ENCODE assay signal across 37 cellular contexts in the genomic region with DNA sequence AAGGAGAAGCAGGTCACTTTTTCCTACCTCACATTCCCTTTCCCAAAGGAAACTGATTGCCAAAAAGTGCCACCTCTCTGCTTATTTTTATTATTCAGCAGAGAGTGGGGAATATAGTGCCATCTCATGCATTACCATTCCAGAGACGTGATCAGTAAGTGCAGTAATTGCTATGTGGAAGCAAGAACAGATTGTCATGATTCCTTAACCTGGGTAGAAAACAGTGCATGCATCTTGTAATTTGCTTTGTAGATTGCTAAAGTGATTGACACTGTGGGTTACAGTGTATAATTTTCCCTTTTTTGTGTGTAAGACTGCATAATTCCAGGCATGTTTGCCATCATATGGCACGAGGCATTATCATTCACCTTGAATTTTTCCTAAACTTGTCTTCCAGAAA.
"Had no signal": no experiment of that assay in that cellular context is flagged by ENCODE, and none has a peak within 500 bp of the region (broad histone marks: within the 10 kb centered on the region; RNA-seq: fewer than 3 reads in every experiment).

No MANE protein-coding gene starts in this region.

- H3K4me3 Mint-ChIP-seq: activated naive CD4-positive, alpha-beta T cell treated with anti-CD3 and anti-CD28 coated beads for 36 hours; activated naive CD4-positive, alpha-beta T cell treated with anti-CD3 and anti-CD28 coated beads, Interleukin-2, amount 10 ng/mL, durations not matched to agents 7 days and 5 days; activated naive CD4-positive, alpha-beta T cell treated with anti-CD3 and anti-CD28 coated beads, Interleukin-2, amount 50 U/mL, for 24 hours; activated naive CD8-positive, alpha-beta T cell; activated naive CD8-positive, alpha-beta T cell treated with anti-CD3 and anti-CD28 coated beads for 36 hours; activated naive CD8-positive, alpha-beta T cell treated with anti-CD3 and anti-CD28 coated beads, Interleukin-2, amount 10 ng/mL, durations not matched to agents 7 days and 5 days; activated naive CD8-positive, alpha-beta T cell treated with anti-CD3 and anti-CD28 coated beads, Interleukin-2, amount 50 U/mL, for 24 hours; activated T-cell treated with anti-CD3 and anti-CD28 coated beads, Interleukin-2, amount 50 U/mL, for 24 hours; activated T-cell treated with anti-CD3 and anti-CD28 coated beads, Interleukin-2, amount 50 U/mL, for 4 hours; activated T-cell treated with anti-CD3 and anti-CD28 coated beads, Interleukin-2, amount 50 U/mL, for 72 hours; activated T-helper 1 cell treated with anti-CD3 and anti-CD28 coated beads, Interleukin-12 subunit alpha, Interleukin-12 subunit beta, Interleukin-2, Interleukin-4 antibody, amounts not matched to agents 30 ng/mL and 10 ng/mL and 1 ng/mL, durations not matched to agents 14 hours and 24 hours and 36 hours; activated T-helper 17 cell treated with anti-CD3 and anti-CD28 coated beads, Interleukin-2, amount 50 U/mL, for 72 hours; brain; central memory CD8-positive, alpha-beta T cell had no signal

- H3K4me3 ChIP-seq: adrenal gland, ascending aorta, body of pancreas, breast epithelium, cardiac muscle cell had no signal

- H3K27ac ChIP-seq: adrenal gland, ascending aorta, body of pancreas, brain microvascular endothelial cell, breast epithelium, cardiac muscle cell had no signal

- ATAC-seq: activated naive CD4-positive, alpha-beta T cell treated with anti-CD3 and anti-CD28 coated beads, Interleukin-2, amount 50 U/mL, for 72 hours; activated naive CD8-positive, alpha-beta T cell treated with anti-CD3 and anti-CD28 coated beads, Interleukin-2, amount 50 U/mL, for 24 hours; activated T-cell treated with anti-CD3 and anti-CD28 coated beads, Interleukin-2, amount 50 U/mL, for 4 hours; activated T-cell treated with anti-CD3 and anti-CD28 coated beads, Interleukin-2, amount 50 U/mL, for 72 hours; activated T-helper 17 cell treated with anti-CD3 and anti-CD28 coated beads, Interleukin-2, amount 50 U/mL, for 72 hours; body of pancreas had no signal

- H3K36me3 ChIP-seq: adrenal gland, ascending aorta, brain microvascular endothelial cell, breast epithelium, cardiac muscle cell had no signal

- H3K27me3 ChIP-seq: adrenal gland, ascending aorta, brain microvascular endothelial cell, breast epithelium had no signal

- H3K27me3 Mint-ChIP-seq: activated naive CD4-positive, alpha-beta T cell treated with anti-CD3 and anti-CD28 coated beads, Interleukin-2, amount 10 ng/mL, durations not matched to agents 7 days and 5 days; activated naive CD8-positive, alpha-beta T cell; activated naive CD8-positive, alpha-beta T cell treated with anti-CD3 and anti-CD28 coated beads for 36 hours; activated naive CD8-positive, alpha-beta T cell treated with anti-CD3 and anti-CD28 coated beads, Interleukin-2, amount 10 ng/mL, durations not matched to agents 7 days and 5 days; activated T-cell treated with anti-CD3 and anti-CD28 coated beads, Interleukin-2, amount 50 U/mL, for 24 hours; activated T-helper 17 cell treated with anti-CD3 and anti-CD28 coated beads, Interleukin-2, amount 50 U/mL, for 72 hours; central memory CD8-positive, alpha-beta T cell had no signal

- H3K9me3 Mint-ChIP-seq: activated naive CD4-positive, alpha-beta T cell treated with anti-CD3 and anti-CD28 coated beads, Interleukin-2, amount 10 ng/mL, durations not matched to agents 7 days and 5 days; activated naive CD8-positive, alpha-beta T cell treated with anti-CD3 and anti-CD28 coated beads for 36 hours had no signal

- DNase-seq: activated effector memory CD4-positive, alpha-beta T cell treated with anti-CD3 and anti-CD28 coated beads, Interleukin-2, amount 50 U/mL, for 16 hours; activated effector memory CD4-positive, alpha-beta T cell treated with Interleukin-2 at 50 U/mL for 16 hours; activated gamma-delta T cell; activated gamma-delta T cell treated with Interleukin-2 at 50 U/mL for 16 hours; activated naive CD4-positive, alpha-beta T cell; activated naive CD4-positive, alpha-beta T cell treated with anti-CD3 and anti-CD28 coated beads for 36 hours; activated naive CD4-positive, alpha-beta T cell treated with anti-CD3 and anti-CD28 coated beads, Interleukin-2, amount 10 ng/mL, durations not matched to agents 7 days and 5 days; activated naive CD4-positive, alpha-beta T cell treated with anti-CD3 and anti-CD28 coated beads, Interleukin-2, amount 50 U/mL, for 16 hours; activated naive CD4-positive, alpha-beta T cell treated with Interleukin-2 at 50 U/mL for 16 hours; activated naive CD8-positive, alpha-beta T cell treated with anti-CD3 and anti-CD28 coated beads for 36 hours; activated naive CD8-positive, alpha-beta T cell treated with anti-CD3 and anti-CD28 coated beads, Interleukin-2, amount 10 ng/mL, durations not matched to agents 7 days and 5 days; activated naive CD8-positive, alpha-beta T cell treated with anti-CD3 and anti-CD28 coated beads, Interleukin-2, amount 50 U/mL, for 24 hours; activated T-cell treated with anti-CD3 and anti-CD28 coated beads, Interleukin-2, amount 50 U/mL, for 24 hours; activated T-cell treated with anti-CD3 and anti-CD28 coated beads, Interleukin-2, amount 50 U/mL, for 4 hours; activated T-cell treated with anti-CD3 and anti-CD28 coated beads, Interleukin-2, amount 50 U/mL, for 48 hours; activated T-cell treated with anti-CD3 and anti-CD28 coated beads, Interleukin-2, amount 50 U/mL, for 72 hours; adrenal gland; amniotic stem cell; amygdala; anterior cingulate cortex; aorta; body of pancreas; brain microvascular endothelial cell; caudate nucleus; central memory CD4-positive, alpha-beta T cell; cerebellar nuclear complex had no signal

- H3K4me1 Mint-ChIP-seq: activated naive CD4-positive, alpha-beta T cell treated with anti-CD3 and anti-CD28 coated beads, Interleukin-2, amount 10 ng/mL, durations not matched to agents 7 days and 5 days; activated naive CD4-positive, alpha-beta T cell treated with anti-CD3 and anti-CD28 coated beads, Interleukin-2, amount 50 U/mL, for 24 hours; activated naive CD8-positive, alpha-beta T cell treated with anti-CD3 and anti-CD28 coated beads for 36 hours; activated naive CD8-positive, alpha-beta T cell treated with anti-CD3 and anti-CD28 coated beads, Interleukin-2, amount 10 ng/mL, durations not matched to agents 7 days and 5 days; activated naive CD8-positive, alpha-beta T cell treated with anti-CD3 and anti-CD28 coated beads, Interleukin-2, amount 50 U/mL, for 24 hours; activated T-helper 17 cell treated with anti-CD3 and anti-CD28 coated beads, Interleukin-2, amount 50 U/mL, for 72 hours; central memory CD8-positive, alpha-beta T cell had no signal

- H3K27ac Mint-ChIP-seq: activated naive CD4-positive, alpha-beta T cell treated with anti-CD3 and anti-CD28 coated beads for 36 hours; activated naive CD4-positive, alpha-beta T cell treated with anti-CD3 and anti-CD28 coated beads, Interleukin-2, amount 10 ng/mL, durations not matched to agents 7 days and 5 days; activated naive CD4-positive, alpha-beta T cell treated with anti-CD3 and anti-CD28 coated beads, Interleukin-2, amount 50 U/mL, for 24 hours; activated naive CD4-positive, alpha-beta T cell treated with anti-CD3 and anti-CD28 coated beads, Interleukin-2, amount 50 U/mL, for 72 hours; activated naive CD8-positive, alpha-beta T cell; activated naive CD8-positive, alpha-beta T cell treated with anti-CD3 and anti-CD28 coated beads for 36 hours; activated naive CD8-positive, alpha-beta T cell treated with anti-CD3 and anti-CD28 coated beads, Interleukin-2, amount 10 ng/mL, durations not matched to agents 7 days and 5 days; activated naive CD8-positive, alpha-beta T cell treated with anti-CD3 and anti-CD28 coated beads, Interleukin-2, amount 50 U/mL, for 24 hours; activated T-cell treated with anti-CD3 and anti-CD28 coated beads, Interleukin-2, amount 50 U/mL, for 24 hours; activated T-cell treated with anti-CD3 and anti-CD28 coated beads, Interleukin-2, amount 50 U/mL, for 72 hours; activated T-helper 1 cell treated with anti-CD3 and anti-CD28 coated beads, Interleukin-12 subunit alpha, Interleukin-12 subunit beta, Interleukin-2, Interleukin-4 antibody, amounts not matched to agents 30 ng/mL and 10 ng/mL and 1 ng/mL, durations not matched to agents 14 hours and 24 hours and 36 hours; activated T-helper 17 cell treated with anti-CD3 and anti-CD28 coated beads, Interleukin-2, amount 50 U/mL, for 72 hours; activated T-helper 2 cell treated with anti-CD3 and anti-CD28 coated beads, Interferon-gamma antibody, Interleukin-2, Interleukin-4, amounts not matched to agents 10 μg/mL and 5 μg/mL and 100 μg/mL, durations not matched to agents 14 hours and 24 hours and 36 hours had no signal

- H3K9me3 ChIP-seq: adrenal gland, ascending aorta, body of pancreas, breast epithelium had no signal

- H3K36me3 Mint-ChIP-seq: activated naive CD4-positive, alpha-beta T cell treated with anti-CD3 and anti-CD28 coated beads, Interleukin-2, amount 10 ng/mL, durations not matched to agents 7 days and 5 days; activated naive CD4-positive, alpha-beta T cell treated with anti-CD3 and anti-CD28 coated beads, Interleukin-2, amount 50 U/mL, for 24 hours; activated naive CD4-positive, alpha-beta T cell treated with anti-CD3 and anti-CD28 coated beads, Interleukin-2, amount 50 U/mL, for 72 hours; activated naive CD8-positive, alpha-beta T cell; activated naive CD8-positive, alpha-beta T cell treated with anti-CD3 and anti-CD28 coated beads for 36 hours; activated naive CD8-positive, alpha-beta T cell treated with anti-CD3 and anti-CD28 coated beads, Interleukin-2, amount 10 ng/mL, durations not matched to agents 7 days and 5 days; brain had no signal
